2 cellular contexts compared by ENCODE assay signal in the genomic region with DNA sequence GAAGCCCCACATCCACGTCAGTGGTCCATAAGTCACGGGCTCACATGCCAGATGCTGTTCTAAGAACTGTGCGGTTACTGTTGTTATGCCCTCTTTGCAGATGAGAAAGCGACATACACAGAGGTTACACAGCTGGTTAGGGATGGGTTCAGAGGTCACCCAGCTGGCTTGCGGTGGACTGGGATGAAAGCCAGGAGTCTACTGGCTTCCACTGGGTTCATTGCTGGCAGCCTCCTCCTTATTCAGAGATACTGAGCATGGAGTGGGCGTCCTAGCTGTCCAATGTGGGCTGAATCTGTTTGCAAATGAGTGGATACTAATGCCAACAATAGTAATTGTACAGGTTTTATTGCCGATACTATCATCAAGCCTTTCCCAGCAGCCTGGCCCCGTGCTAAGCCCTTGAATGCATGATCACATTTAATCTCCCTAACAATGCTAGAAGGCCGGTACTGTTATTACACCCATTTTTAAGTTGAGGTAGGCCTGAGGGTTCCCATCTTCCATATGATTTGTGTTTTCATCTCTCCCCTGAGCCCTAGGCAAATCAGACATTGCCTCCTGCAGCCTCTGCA.
TF ChIP-seq lines count a peak whose summit lies in the region.

No MANE protein-coding gene starts in this region.

TF ChIP-seq in IMR-90, 13 proteins besides CTCF, POLR2A, EP300 and RAD21:
- TF ChIP-seq FOS (IDR thresholded peaks at IDR 0.05; ENCODE audit: low read depth, low read length): no peak

TF ChIP-seq in HepG2, 621 proteins besides CTCF, POLR2A, EP300 and RAD21:
- peak; percentile 80 for TF ChIP-seq NR2F6 (IDR thresholded peaks at IDR 0.05)
- peak; percentile 90 for TF ChIP-seq NR2F6 (CRISPR knock-in tag; IDR thresholded peaks at IDR 0.05)
- TF ChIP-seq SALL1 (CRISPR knock-in tag; IDR thresholded peaks at IDR 0.05): peak; percentile 34; the same call in 1 of the 2 replicates
- TF ChIP-seq, protein P1, sequence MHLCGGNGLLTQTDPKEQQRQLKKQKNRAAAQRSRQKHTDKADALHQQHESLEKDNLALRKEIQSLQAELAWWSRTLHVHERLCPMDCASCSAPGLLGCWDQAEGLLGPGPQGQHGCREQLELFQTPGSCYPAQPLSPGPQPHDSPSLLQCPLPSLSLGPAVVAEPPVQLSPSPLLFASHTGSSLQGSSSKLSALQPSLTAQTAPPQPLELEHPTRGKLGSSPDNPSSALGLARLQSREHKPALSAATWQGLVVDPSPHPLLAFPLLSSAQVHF (CRISPR knock-in tag; IDR thresholded peaks at IDR 0.05): no peak
- peak; percentile 12 for TF ChIP-seq HNRNPK (IDR thresholded peaks at IDR 0.05; ENCODE audit: low read depth, low read length, poor library complexity, severe bottlenecking)
- peak; percentile 61 for TF ChIP-seq ZMYM4 (CRISPR knock-in tag; IDR thresholded peaks at IDR 0.05)
- TF ChIP-seq, protein P2, sequence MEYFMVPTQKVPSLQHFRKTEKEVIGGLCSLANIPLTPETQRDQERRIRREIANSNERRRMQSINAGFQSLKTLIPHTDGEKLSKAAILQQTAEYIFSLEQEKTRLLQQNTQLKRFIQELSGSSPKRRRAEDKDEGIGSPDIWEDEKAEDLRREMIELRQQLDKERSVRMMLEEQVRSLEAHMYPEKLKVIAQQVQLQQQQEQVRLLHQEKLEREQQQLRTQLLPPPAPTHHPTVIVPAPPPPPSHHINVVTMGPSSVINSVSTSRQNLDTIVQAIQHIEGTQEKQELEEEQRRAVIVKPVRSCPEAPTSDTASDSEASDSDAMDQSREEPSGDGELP (IDR thresholded peaks at IDR 0.05; ENCODE audit: borderline replicate concordance, low read depth): peak; percentile 99
- TF ChIP-seq, protein P3, sequence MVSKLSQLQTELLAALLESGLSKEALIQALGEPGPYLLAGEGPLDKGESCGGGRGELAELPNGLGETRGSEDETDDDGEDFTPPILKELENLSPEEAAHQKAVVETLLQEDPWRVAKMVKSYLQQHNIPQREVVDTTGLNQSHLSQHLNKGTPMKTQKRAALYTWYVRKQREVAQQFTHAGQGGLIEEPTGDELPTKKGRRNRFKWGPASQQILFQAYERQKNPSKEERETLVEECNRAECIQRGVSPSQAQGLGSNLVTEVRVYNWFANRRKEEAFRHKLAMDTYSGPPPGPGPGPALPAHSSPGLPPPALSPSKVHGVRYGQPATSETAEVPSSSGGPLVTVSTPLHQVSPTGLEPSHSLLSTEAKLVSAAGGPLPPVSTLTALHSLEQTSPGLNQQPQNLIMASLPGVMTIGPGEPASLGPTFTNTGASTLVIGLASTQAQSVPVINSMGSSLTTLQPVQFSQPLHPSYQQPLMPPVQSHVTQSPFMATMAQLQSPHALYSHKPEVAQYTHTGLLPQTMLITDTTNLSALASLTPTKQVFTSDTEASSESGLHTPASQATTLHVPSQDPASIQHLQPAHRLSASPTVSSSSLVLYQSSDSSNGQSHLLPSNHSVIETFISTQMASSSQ (IDR thresholded peaks at IDR 0.05; ENCODE audit: low read depth): no peak
- TF ChIP-seq, protein P3 (CRISPR knock-in tag; IDR thresholded peaks at IDR 0.05; ENCODE audit: borderline replicate concordance): no peak
- TF ChIP-seq ZBTB38 (CRISPR knock-in tag; IDR thresholded peaks at IDR 0.05): 0 out of 2 replicates have a peak, but pooled peaks have one; percentile 48
- 0 out of 2 replicates have a peak, but pooled peaks have one; percentile 24 for TF ChIP-seq FOXA3 (CRISPR knock-in tag; IDR thresholded peaks at IDR 0.05)
- TF ChIP-seq NR2F2 (IDR thresholded peaks at IDR 0.05; ENCODE audit: borderline replicate concordance, low read depth): peak; percentile 74
- TF ChIP-seq, protein P4, sequence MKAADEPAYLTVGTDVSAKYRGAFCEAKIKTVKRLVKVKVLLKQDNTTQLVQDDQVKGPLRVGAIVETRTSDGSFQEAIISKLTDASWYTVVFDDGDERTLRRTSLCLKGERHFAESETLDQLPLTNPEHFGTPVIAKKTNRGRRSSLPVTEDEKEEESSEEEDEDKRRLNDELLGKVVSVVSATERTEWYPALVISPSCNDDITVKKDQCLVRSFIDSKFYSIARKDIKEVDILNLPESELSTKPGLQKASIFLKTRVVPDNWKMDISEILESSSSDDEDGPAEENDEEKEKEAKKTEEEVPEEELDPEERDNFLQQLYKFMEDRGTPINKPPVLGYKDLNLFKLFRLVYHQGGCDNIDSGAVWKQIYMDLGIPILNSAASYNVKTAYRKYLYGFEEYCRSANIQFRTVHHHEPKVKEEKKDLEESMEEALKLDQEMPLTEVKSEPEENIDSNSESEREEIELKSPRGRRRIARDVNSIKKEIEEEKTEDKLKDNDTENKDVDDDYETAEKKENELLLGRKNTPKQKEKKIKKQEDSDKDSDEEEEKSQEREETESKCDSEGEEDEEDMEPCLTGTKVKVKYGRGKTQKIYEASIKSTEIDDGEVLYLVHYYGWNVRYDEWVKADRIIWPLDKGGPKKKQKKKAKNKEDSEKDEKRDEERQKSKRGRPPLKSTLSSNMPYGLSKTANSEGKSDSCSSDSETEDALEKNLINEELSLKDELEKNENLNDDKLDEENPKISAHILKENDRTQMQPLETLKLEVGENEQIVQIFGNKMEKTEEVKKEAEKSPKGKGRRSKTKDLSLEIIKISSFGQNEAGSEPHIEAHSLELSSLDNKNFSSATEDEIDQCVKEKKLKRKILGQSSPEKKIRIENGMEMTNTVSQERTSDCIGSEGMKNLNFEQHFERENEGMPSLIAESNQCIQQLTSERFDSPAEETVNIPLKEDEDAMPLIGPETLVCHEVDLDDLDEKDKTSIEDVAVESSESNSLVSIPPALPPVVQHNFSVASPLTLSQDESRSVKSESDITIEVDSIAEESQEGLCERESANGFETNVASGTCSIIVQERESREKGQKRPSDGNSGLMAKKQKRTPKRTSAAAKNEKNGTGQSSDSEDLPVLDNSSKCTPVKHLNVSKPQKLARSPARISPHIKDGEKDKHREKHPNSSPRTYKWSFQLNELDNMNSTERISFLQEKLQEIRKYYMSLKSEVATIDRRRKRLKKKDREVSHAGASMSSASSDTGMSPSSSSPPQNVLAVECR (CRISPR knock-in tag; IDR thresholded peaks at IDR 0.05; ENCODE audit: borderline replicate concordance): peak; percentile 38; the same call in 1 of the 2 replicates
- 0 out of 2 replicates have a peak, but pooled peaks have one; percentile 22 for TF ChIP-seq NFIC (IDR thresholded peaks at IDR 0.05; ENCODE audit: low read length)
- TF ChIP-seq HNF4A (CRISPR knock-in tag; IDR thresholded peaks at IDR 0.05): peak; percentile 86
- no peak for TF ChIP-seq WIZ (CRISPR knock-in tag; IDR thresholded peaks at IDR 0.05)
- 0 out of 2 replicates have a peak, but pooled peaks have one; percentile 50 for TF ChIP-seq ZNF644 (CRISPR knock-in tag; IDR thresholded peaks at IDR 0.05; ENCODE audit: low read depth)
- TF ChIP-seq SRF (IDR thresholded peaks at IDR 0.05; ENCODE audit: low read depth, low read length): no peak
- TF ChIP-seq SAP130 (CRISPR knock-in tag; IDR thresholded peaks at IDR 0.05; ENCODE audit: low read depth): peak; percentile 38; the same call in 1 of the 2 replicates
- TF ChIP-seq NCOR1 (IDR thresholded peaks at IDR 0.05; ENCODE audit: borderline replicate concordance, low read length): peak; percentile 54; the same call in 1 of the 2 replicates
- TF ChIP-seq MZF1 (CRISPR knock-in tag; IDR thresholded peaks at IDR 0.05; ENCODE audit: borderline replicate concordance): no peak
- TF ChIP-seq RXRB (CRISPR knock-in tag; IDR thresholded peaks at IDR 0.05; ENCODE audit: borderline replicate concordance): no peak
- TF ChIP-seq, protein P5, sequence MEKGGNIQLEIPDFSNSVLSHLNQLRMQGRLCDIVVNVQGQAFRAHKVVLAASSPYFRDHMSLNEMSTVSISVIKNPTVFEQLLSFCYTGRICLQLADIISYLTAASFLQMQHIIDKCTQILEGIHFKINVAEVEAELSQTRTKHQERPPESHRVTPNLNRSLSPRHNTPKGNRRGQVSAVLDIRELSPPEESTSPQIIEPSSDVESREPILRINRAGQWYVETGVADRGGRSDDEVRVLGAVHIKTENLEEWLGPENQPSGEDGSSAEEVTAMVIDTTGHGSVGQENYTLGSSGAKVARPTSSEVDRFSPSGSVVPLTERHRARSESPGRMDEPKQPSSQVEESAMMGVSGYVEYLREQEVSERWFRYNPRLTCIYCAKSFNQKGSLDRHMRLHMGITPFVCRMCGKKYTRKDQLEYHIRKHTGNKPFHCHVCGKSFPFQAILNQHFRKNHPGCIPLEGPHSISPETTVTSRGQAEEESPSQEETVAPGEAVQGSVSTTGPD (CRISPR knock-in tag; IDR thresholded peaks at IDR 0.05): no peak
- TF ChIP-seq ZNF331 (CRISPR knock-in tag; IDR thresholded peaks at IDR 0.05): 0 out of 2 replicates have a peak, but pooled peaks have one; percentile 19
- TF ChIP-seq, protein P6, sequence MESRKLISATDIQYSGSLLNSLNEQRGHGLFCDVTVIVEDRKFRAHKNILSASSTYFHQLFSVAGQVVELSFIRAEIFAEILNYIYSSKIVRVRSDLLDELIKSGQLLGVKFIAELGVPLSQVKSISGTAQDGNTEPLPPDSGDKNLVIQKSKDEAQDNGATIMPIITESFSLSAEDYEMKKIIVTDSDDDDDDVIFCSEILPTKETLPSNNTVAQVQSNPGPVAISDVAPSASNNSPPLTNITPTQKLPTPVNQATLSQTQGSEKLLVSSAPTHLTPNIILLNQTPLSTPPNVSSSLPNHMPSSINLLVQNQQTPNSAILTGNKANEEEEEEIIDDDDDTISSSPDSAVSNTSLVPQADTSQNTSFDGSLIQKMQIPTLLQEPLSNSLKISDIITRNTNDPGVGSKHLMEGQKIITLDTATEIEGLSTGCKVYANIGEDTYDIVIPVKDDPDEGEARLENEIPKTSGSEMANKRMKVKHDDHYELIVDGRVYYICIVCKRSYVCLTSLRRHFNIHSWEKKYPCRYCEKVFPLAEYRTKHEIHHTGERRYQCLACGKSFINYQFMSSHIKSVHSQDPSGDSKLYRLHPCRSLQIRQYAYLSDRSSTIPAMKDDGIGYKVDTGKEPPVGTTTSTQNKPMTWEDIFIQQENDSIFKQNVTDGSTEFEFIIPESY (CRISPR knock-in tag; IDR thresholded peaks at IDR 0.05): peak; percentile 63; the same call in 1 of the 2 replicates
- TF ChIP-seq NKX3-1 (CRISPR knock-in tag; IDR thresholded peaks at IDR 0.05): no peak
- no peak for TF ChIP-seq GTF2F1 (IDR thresholded peaks at IDR 0.05; ENCODE audit: low read length)
- TF ChIP-seq, protein P7, sequence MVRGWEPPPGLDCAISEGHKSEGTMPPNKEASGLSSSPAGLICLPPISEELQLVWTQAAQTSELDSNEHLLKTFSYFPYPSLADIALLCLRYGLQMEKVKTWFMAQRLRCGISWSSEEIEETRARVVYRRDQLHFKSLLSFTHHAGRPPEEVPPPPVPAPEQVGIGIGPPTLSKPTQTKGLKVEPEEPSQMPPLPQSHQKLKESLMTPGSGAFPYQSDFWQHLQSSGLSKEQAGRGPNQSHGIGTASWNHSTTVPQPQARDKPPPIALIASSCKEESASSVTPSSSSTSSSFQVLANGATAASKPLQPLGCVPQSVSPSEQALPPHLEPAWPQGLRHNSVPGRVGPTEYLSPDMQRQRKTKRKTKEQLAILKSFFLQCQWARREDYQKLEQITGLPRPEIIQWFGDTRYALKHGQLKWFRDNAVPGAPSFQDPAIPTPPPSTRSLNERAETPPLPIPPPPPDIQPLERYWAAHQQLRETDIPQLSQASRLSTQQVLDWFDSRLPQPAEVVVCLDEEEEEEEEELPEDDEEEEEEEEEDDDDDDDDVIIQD (CRISPR knock-in tag; IDR thresholded peaks at IDR 0.05; ENCODE audit: low read depth): peak; percentile 51; the same call in 1 of the 2 replicates
- TF ChIP-seq, protein P8, sequence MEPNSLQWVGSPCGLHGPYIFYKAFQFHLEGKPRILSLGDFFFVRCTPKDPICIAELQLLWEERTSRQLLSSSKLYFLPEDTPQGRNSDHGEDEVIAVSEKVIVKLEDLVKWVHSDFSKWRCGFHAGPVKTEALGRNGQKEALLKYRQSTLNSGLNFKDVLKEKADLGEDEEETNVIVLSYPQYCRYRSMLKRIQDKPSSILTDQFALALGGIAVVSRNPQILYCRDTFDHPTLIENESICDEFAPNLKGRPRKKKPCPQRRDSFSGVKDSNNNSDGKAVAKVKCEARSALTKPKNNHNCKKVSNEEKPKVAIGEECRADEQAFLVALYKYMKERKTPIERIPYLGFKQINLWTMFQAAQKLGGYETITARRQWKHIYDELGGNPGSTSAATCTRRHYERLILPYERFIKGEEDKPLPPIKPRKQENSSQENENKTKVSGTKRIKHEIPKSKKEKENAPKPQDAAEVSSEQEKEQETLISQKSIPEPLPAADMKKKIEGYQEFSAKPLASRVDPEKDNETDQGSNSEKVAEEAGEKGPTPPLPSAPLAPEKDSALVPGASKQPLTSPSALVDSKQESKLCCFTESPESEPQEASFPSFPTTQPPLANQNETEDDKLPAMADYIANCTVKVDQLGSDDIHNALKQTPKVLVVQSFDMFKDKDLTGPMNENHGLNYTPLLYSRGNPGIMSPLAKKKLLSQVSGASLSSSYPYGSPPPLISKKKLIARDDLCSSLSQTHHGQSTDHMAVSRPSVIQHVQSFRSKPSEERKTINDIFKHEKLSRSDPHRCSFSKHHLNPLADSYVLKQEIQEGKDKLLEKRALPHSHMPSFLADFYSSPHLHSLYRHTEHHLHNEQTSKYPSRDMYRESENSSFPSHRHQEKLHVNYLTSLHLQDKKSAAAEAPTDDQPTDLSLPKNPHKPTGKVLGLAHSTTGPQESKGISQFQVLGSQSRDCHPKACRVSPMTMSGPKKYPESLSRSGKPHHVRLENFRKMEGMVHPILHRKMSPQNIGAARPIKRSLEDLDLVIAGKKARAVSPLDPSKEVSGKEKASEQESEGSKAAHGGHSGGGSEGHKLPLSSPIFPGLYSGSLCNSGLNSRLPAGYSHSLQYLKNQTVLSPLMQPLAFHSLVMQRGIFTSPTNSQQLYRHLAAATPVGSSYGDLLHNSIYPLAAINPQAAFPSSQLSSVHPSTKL (CRISPR knock-in tag; IDR thresholded peaks at IDR 0.05): peak; percentile 42; the same call in 1 of the 2 replicates
- TF ChIP-seq SAFB2 (CRISPR knock-in tag; IDR thresholded peaks at IDR 0.05; ENCODE audit: borderline replicate concordance, low read depth): no peak
- TF ChIP-seq NR2C2 (CRISPR knock-in tag; IDR thresholded peaks at IDR 0.05; ENCODE audit: borderline replicate concordance): peak; percentile 86
- TF ChIP-seq NR2F1 (CRISPR knock-in tag; IDR thresholded peaks at IDR 0.05): peak; percentile 73 to 84; a peak in 3 of 4 replicates
- peak; percentile 70 for TF ChIP-seq ZNF629 (CRISPR knock-in tag; conservative IDR thresholded peaks at IDR 0.05)
- peak; percentile 93 for TF ChIP-seq HNF4G (IDR thresholded peaks at IDR 0.05; ENCODE audit: borderline replicate concordance, low read depth, low read length)
- no peak for TF ChIP-seq HNF4G (CRISPR knock-in tag; IDR thresholded peaks at IDR 0.05; ENCODE audit: borderline replicate concordance, low read depth)
- TF ChIP-seq ZMYM3 (CRISPR knock-in tag; IDR thresholded peaks at IDR 0.05): 0 out of 2 replicates have a peak, but pooled peaks have one; percentile 31
TF ChIP-seq in HepG2: peak in this region for 23.
